8 cellular contexts compared by ENCODE assay signal in the genomic region with DNA sequence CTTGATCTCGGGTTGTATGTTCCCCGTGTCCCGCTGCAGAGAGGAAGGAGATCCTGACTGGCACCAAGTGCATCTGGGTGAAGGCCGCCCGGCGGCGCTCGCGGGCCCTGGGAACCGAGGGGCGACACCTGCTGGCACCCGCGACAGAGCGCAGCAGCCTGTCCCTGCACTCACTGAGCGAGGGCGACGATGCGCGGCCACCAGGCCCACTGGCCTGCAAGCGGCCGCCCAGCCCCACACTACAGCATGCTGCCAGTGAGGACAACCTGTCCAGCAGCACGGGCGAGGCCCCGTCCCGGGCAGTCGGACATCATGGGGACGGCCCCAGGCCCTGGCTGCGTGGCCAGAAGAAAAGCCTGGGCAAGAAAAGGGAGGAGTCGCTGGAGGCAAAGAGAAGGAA.
A peak's percentile ranks its signal among the peaks of the same experiment; 100 is the strongest.
DNase-seq lines count a peak whose midpoint lies in the region; ATAC-seq and TF ChIP-seq lines count a peak whose summit lies in the region.

No MANE protein-coding gene starts in this region.

- no peak for ATAC-seq in HG03175 (IDR thresholded peaks at IDR 0.05; ENCODE audit: unreplicated experiment)

- no peak overlapping the region for H3K4me3 Mint-ChIP-seq in nephron

- no peaks in the 10 kb centered on the region for H3K36me3 Mint-ChIP-seq in nephron (ENCODE audit: low read depth)

- no peaks in the 10 kb centered on the region for H3K4me1 Mint-ChIP-seq in nephron

- no peak overlapping the region for H3K27ac Mint-ChIP-seq in nephron

- DNase-seq in activated gamma-delta T cell treated with Interleukin-2 at 50 U/mL for 16 hours, result peak; percentile 21
- no peak for DNase-seq in activated gamma-delta T cell (lab: John Stamatoyannopoulos, UW)
- peak; percentile 28 for DNase-seq in T follicular helper cell (ENCODE audit: low read depth)
- DNase-seq in central memory CD4-positive, alpha-beta T cell, result peak; percentile 40
- no peak for DNase-seq in pons (ENCODE audit: low spot score)
- DNase-seq in NCI-H226, result no peak

- peak; percentile 52 to 81 (median 59) for TF ChIP-seq CTCF in nephron (IDR thresholded peaks at IDR 0.05; ENCODE audit: unreplicated experiment in 3 of 3)

- no peaks in the 10 kb centered on the region for H3K9me3 Mint-ChIP-seq in nephron

- H3K27me3 Mint-ChIP-seq in nephron (ENCODE audit: low read depth), result peaks cover 92% of the 10 kb centered on the region

Comparison
In these comparisons a context has a peak if more than half of its experiments do, and no peak if none do; other contexts are left out.
1. DNase-seq: peak in activated gamma-delta T cell treated with Interleukin-2 at 50 U/mL for 16 hours (single experiment), T follicular helper cell (single experiment) and central memory CD4-positive, alpha-beta T cell (single experiment); none in activated gamma-delta T cell (single experiment), pons (single experiment) and NCI-H226 (single experiment).